8 cellular contexts compared by ENCODE assay signal in the genomic region with DNA sequence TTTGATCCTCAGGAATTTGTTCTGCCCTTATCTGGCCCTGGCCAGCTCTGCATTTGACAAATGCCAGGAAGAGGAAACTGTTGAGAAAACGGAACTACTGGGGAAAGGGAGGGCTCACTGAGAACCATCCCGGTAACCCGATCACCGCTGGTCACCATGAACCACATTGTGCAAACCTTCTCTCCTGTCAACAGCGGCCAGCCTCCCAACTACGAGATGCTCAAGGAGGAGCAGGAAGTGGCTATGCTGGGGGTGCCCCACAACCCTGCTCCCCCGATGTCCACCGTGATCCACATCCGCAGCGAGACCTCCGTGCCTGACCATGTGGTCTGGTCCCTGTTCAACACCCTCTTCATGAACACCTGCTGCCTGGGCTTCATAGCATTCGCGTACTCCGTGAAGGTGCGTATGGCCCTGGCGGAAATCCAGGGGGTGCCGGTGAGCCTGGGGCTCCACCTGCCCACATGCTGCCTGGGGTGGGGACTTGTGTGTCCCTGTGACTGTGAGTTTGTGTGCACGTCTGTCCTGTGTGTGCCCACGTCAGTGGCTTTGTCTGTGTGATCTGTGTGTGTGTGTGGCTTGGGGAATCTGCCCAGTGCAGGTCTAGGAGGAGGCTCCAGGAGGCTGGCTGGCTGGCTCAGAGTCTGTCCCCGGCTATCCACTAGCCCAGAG.
DNase-seq lines count a peak whose midpoint lies in the region; TF ChIP-seq lines count a peak whose summit lies in the region.
"Not testable (repeated sequence)": the region's sequence is repeated elsewhere in the genome, so short reads cannot be mapped to it uniquely, and the experiment has no call there.

No MANE protein-coding gene starts in this region.

- peak; percentile 45 for TF ChIP-seq POLR2A in GM18526 (IDR thresholded peaks at IDR 0.05; ENCODE audit: extremely low read depth, insufficient read length)

- H3K27ac ChIP-seq in angular gyrus (ENCODE audit: low read depth, low read length) (peak overlapping the region; percentile 76), skin epidermis (peak overlapping the region in 19 of 21 experiments; percentile 68 to 93 (median 85))

- TF ChIP-seq CTCF in AG09319 (IDR thresholded peaks at IDR 0.05; ENCODE audit: low read depth, low read length): not testable (repeated sequence)

- peak overlapping the region; percentile 25 to 52 (median 38) for H3K4me3 ChIP-seq in skin epidermis

- DNase-seq in AG09319 (ENCODE audit: extremely low read depth, low read depth): peak; percentile 89
- peak; percentile 27 for DNase-seq in NAMALWA (ENCODE audit: low spot score)
- DNase-seq in T-helper 22 cell (ENCODE audit: low read depth): peak; percentile 40
- DNase-seq in fibroblast of peridontal ligament (ENCODE audit: extremely low read depth): peak; percentile 87
- DNase-seq in medulla oblongata (ENCODE audit: extremely low spot score): peak; percentile 67

Comparison
In these comparisons a context has a peak if more than half of its experiments do, and no peak if none do; other contexts are left out.
1. Peak in every context shown above with its lines: DNase-seq, H3K4me3 ChIP-seq and H3K27ac ChIP-seq.
2. DNase-seq: peak in every context shown above with its lines; median percentile 89 in AG09319; 87 in fibroblast of peridontal ligament; 67 in medulla oblongata; 40 in T-helper 22 cell; 27 in NAMALWA.